In genomic region chr11:24043842-24044241, GRCh38 we compare ENCODE assay signal across 23 cellular contexts.
"Had no signal": no experiment of that assay in that cellular context is flagged by ENCODE, and none has a peak within 500 bp of the region (broad histone marks: within the 10 kb centered on the region; RNA-seq: fewer than 3 reads in every experiment).

No MANE protein-coding gene starts in this region.

- H3K27me3 ChIP-seq: SJSA1 had no signal

- H3K36me3 Mint-ChIP-seq: activated naive CD8-positive, alpha-beta T cell had no signal

- H3K27ac Mint-ChIP-seq: activated naive CD4-positive, alpha-beta T cell treated with anti-CD3 and anti-CD28 coated beads for 36 hours; activated naive CD8-positive, alpha-beta T cell; activated T-helper 17 cell treated with anti-CD3 and anti-CD28 coated beads, Interleukin-2, amount 50 U/mL, for 72 hours; T-helper 2 cell treated with Interferon-gamma antibody and Interleukin-4, amounts not matched to agents 5 μg/mL and 100 μg/mL, for 36 hours had no signal

- H3K4me1 Mint-ChIP-seq: activated T-helper 17 cell treated with anti-CD3 and anti-CD28 coated beads, Interleukin-2, amount 50 U/mL, for 72 hours had no signal

- H3K4me3 ChIP-seq: SJSA1 had no signal

- H3K27ac ChIP-seq: SJSA1 had no signal

- H3K36me3 ChIP-seq: SJSA1 had no signal

- DNase-seq: activated CD4-positive, alpha-beta T cell treated with anti-CD3 and anti-CD28 coated beads for 48 hours; activated CD4-positive, alpha-beta T cell treated with anti-CD3 and anti-CD28 coated beads, Interleukin-2, amount 50 U/mL, for 4 hours; activated CD4-positive, CD25-positive, alpha-beta regulatory T cell treated with anti-CD3 and anti-CD28 coated beads, Interleukin-2, amount 50 U/mL, for 72 hours; activated gamma-delta T cell; activated naive CD4-positive, alpha-beta T cell treated with anti-CD3 and anti-CD28 coated beads for 36 hours; activated T-cell treated with anti-CD3 and anti-CD28 coated beads for 4 hours; activated T-cell treated with anti-CD3 and anti-CD28 coated beads, Interleukin-2, amount 50 U/mL, for 48 hours; cerebellar nuclear complex; Kasumi-1; KBM-7; NCI-H1092; NCI-H1417 treated with DMSO at 0.1 percent for 48 hours; NCI-H1694; NCI-H2029; NCI-H345; NCI-H510A; PC-3; SHP77; SW 1271 had no signal

- H3K27me3 Mint-ChIP-seq: activated naive CD8-positive, alpha-beta T cell; activated T-helper 17 cell treated with anti-CD3 and anti-CD28 coated beads, Interleukin-2, amount 50 U/mL, for 72 hours had no signal

- H3K4me1 ChIP-seq: SJSA1 had no signal

- H3K4me3 Mint-ChIP-seq: activated naive CD4-positive, alpha-beta T cell treated with anti-CD3 and anti-CD28 coated beads for 36 hours; activated naive CD8-positive, alpha-beta T cell; activated T-helper 17 cell treated with anti-CD3 and anti-CD28 coated beads, Interleukin-2, amount 50 U/mL, for 72 hours; T-helper 2 cell treated with Interferon-gamma antibody and Interleukin-4, amounts not matched to agents 5 μg/mL and 100 μg/mL, for 36 hours had no signal
